24 cellular contexts compared by ENCODE assay signal in the genomic region with DNA sequence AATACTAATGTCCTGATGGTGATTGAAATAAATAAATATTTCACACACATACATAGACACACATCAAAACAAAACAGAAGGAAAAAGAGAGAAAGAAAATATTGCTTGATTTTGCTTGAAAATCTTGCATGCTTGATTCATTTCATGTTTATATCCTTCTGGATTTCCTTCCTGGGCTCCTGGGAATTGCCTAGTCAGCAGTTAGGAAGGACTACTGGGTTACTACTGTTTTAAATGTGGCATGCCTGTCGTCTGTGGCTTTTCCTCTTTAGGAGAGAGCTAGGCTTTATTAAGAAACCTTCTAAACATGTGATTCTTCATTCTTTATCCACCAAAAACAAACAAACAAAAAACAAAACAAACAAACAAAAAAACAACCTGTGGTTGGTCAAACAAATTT.
DNase-seq lines count a peak whose midpoint lies in the region; ATAC-seq, FAIRE-seq and TF ChIP-seq lines count a peak whose summit lies in the region.
"Had no signal": no experiment of that assay in that cellular context is flagged by ENCODE, and none has a peak within 500 bp of the region (broad histone marks: within the 10 kb centered on the region; RNA-seq: fewer than 3 reads in every experiment).

No MANE protein-coding gene starts in this region.

- TF ChIP-seq POLR2A in HepG2 (IDR thresholded peaks at IDR 0.05; ENCODE audit: insufficient read depth in 1 of 2, low read depth in 2 of 2, low read length in 2 of 2) (no peak), right lobe of liver (IDR thresholded peaks at IDR 0.05) (no peak)

- no peak for FAIRE-seq in HepG2 (lab: Jason Lieb, UNC)
- FAIRE-seq: HTR-8/SVneo had no signal

- no peak for TF ChIP-seq RAD21 in HepG2 (CRISPR knock-in tag; IDR thresholded peaks at IDR 0.05)

- H3K4me3 Mint-ChIP-seq in chondrocyte (ENCODE audit: unreplicated experiment): peak overlapping the region; percentile 7
- H3K4me3 Mint-ChIP-seq in mesothelial cell of epicardium: no peak overlapping the region
- H3K4me3 Mint-ChIP-seq: activated naive CD8-positive, alpha-beta T cell treated with anti-CD3 and anti-CD28 coated beads for 36 hours had no signal

- no peaks in the 10 kb centered on the region for H4K20me1 ChIP-seq in HepG2 (ENCODE audit: insufficient read depth, low read length)

- no peak overlapping the region for H2AFZ ChIP-seq in HepG2 (ENCODE audit: low read length)

- H3K79me2 ChIP-seq in HepG2 (ENCODE audit: insufficient read depth, low read length): no peaks in the 10 kb centered on the region

- H3K4me3 ChIP-seq in HepG2 (replicated peaks in 1 of 3; ENCODE audit: insufficient read depth in 1 of 3, low read depth in 2 of 3, low read length in 3 of 3) (no peak overlapping the region), right lobe of liver (no peak overlapping the region)
- H3K4me3 ChIP-seq: left ventricle myocardium inferior, sigmoid colon, upper lobe of left lung had no signal

- ATAC-seq in HepG2 (no peak), right lobe of liver (no peak), HG03095 (IDR thresholded peaks at IDR 0.05; ENCODE audit: unreplicated experiment) (no peak), HG03439 (IDR thresholded peaks at IDR 0.05; ENCODE audit: unreplicated experiment) (no peak)

- no peak overlapping the region for H3K4me2 ChIP-seq in HepG2 (ENCODE audit: low read depth, low read length)

- WGBS in HepG2 (ENCODE audit: low lambda C conversion rate): 0% methylated on average over 1 of the region's 1 CpG
- WGBS in right lobe of liver (ENCODE audit: insufficient coverage, low coverage, low lambda C conversion rate, missing lambda C conversion rate): 0% methylated on average over 1 of the region's 1 CpG

- CTCF ChIA-PET in HepG2 (lab: Yijun Ruan, JAX; ENCODE audit: low intra/inter-chr PET ratio, low total read pairs): no interaction called here

- H3K4me1 ChIP-seq in HepG2 (ENCODE audit: insufficient read depth, low read length): no peaks in the 10 kb centered on the region
- no peaks in the 10 kb centered on the region for H3K4me1 ChIP-seq in right lobe of liver
- H3K4me1 ChIP-seq: left ventricle myocardium inferior, sigmoid colon, upper lobe of left lung had no signal

- H3K9me3 ChIP-seq in HepG2 (ENCODE audit: low read length) (no peaks in the 10 kb centered on the region), right lobe of liver (no peaks in the 10 kb centered on the region)
- H3K9me3 ChIP-seq: upper lobe of left lung had no signal

- POLR2A ChIA-PET in HepG2 (lab: Yijun Ruan, JAX): no interaction called here

- intact Hi-C loops in HepG2 (cut with micrococcal nuclease; ENCODE audit: unreplicated experiment): no loop called here
- intact Hi-C loops in right lobe of liver (cut with DNase I): no loop called here

- in situ Hi-C loops in HepG2 (cut with HindIII; ENCODE audit: extremely low pct_ligation_motif_present, low pct_unique_long_range_greater_than_20kb): no loop called here

- peaks cover 10% of the 10 kb centered on the region for H3K9me3 Mint-ChIP-seq in chondrocyte (ENCODE audit: low read depth)
- H3K9me3 Mint-ChIP-seq in mesothelial cell of epicardium: peaks cover 8% of the 10 kb centered on the region

- H3K27ac Mint-ChIP-seq in chondrocyte (ENCODE audit: unreplicated experiment) (peak overlapping the region; percentile 87), mesothelial cell of epicardium (peak overlapping the region; percentile 59)
- H3K27ac Mint-ChIP-seq: activated naive CD8-positive, alpha-beta T cell treated with anti-CD3 and anti-CD28 coated beads for 36 hours had no signal

- no peaks in the 10 kb centered on the region for H3K27me3 Mint-ChIP-seq in chondrocyte (ENCODE audit: low read depth)
- H3K27me3 Mint-ChIP-seq in mesothelial cell of epicardium (ENCODE audit: low read depth): no peaks in the 10 kb centered on the region
- H3K27me3 Mint-ChIP-seq: activated naive CD8-positive, alpha-beta T cell treated with anti-CD3 and anti-CD28 coated beads for 36 hours had no signal

- H3K27ac ChIP-seq in HepG2 (ENCODE audit: extremely low read length, insufficient read depth, low read length) (no peak overlapping the region), right lobe of liver (no peak overlapping the region)
- H3K27ac ChIP-seq: left ventricle myocardium inferior, RWPE1, sigmoid colon, upper lobe of left lung had no signal

- BruUV-seq in HepG2 (replicated peaks; lab: Mats Ljungman, UMichigan): no TSS peak

- H3K27me3 ChIP-seq in HepG2 (ENCODE audit: control insufficient read depth in 1 of 2, insufficient read depth in 2 of 2, low read length in 2 of 2): no peaks in the 10 kb centered on the region
- no peaks in the 10 kb centered on the region for H3K27me3 ChIP-seq in right lobe of liver
- H3K27me3 ChIP-seq: sigmoid colon, upper lobe of left lung had no signal

- no peak overlapping the region for H3K9ac ChIP-seq in HepG2 (ENCODE audit: insufficient read depth, low read depth, low read length)

- H3K36me3 ChIP-seq in HepG2 (replicated peaks in 1 of 2; ENCODE audit: control insufficient read depth in 1 of 2, insufficient read depth in 2 of 2, low read length in 2 of 2) (no peaks in the 10 kb centered on the region), right lobe of liver (no peaks in the 10 kb centered on the region)
- H3K36me3 ChIP-seq: left ventricle myocardium inferior, sigmoid colon, upper lobe of left lung had no signal

- TF ChIP-seq EP300 in HepG2 (IDR thresholded peaks at IDR 0.05; ENCODE audit: low read depth in 2 of 2, low read length in 2 of 2) (no peak), HepG2 (CRISPR knock-in tag; IDR thresholded peaks at IDR 0.05; ENCODE audit: borderline replicate concordance) (no peak)

- H3K36me3 Mint-ChIP-seq in chondrocyte (ENCODE audit: low read depth) (peaks cover 11% of the 10 kb centered on the region), mesothelial cell of epicardium (peaks cover 2% of the 10 kb centered on the region)
- H3K36me3 Mint-ChIP-seq: activated naive CD8-positive, alpha-beta T cell treated with anti-CD3 and anti-CD28 coated beads for 36 hours had no signal

- H3K4me1 Mint-ChIP-seq in chondrocyte (ENCODE audit: low read depth) (peaks cover 56% of the 10 kb centered on the region), mesothelial cell of epicardium (peaks cover 26% of the 10 kb centered on the region)
- H3K4me1 Mint-ChIP-seq: activated naive CD8-positive, alpha-beta T cell treated with anti-CD3 and anti-CD28 coated beads for 36 hours had no signal

- no peak for TF ChIP-seq CTCF in HepG2 (CRISPR knock-in tag; IDR thresholded peaks at IDR 0.05)
- no peak for TF ChIP-seq CTCF in right lobe of liver (IDR thresholded peaks at IDR 0.05)
- TF ChIP-seq CTCF in chondrocyte (IDR thresholded peaks at IDR 0.05): no peak
- TF ChIP-seq CTCF in mesothelial cell of epicardium (IDR thresholded peaks at IDR 0.05; ENCODE audit: unreplicated experiment): no peak

- no peak for DNase-seq in HepG2 (ENCODE audit: low spot score)
- no peak for DNase-seq in right lobe of liver
- DNase-seq in chondrocyte (ENCODE audit: low spot score): no peak
- DNase-seq in mesothelial cell of epicardium (ENCODE audit: low spot score in 2 of 2, unreplicated experiment in 2 of 2): no peak
- no peak for DNase-seq in NCI-H2029 (lab: John Stamatoyannopoulos, UW)
- no peak for DNase-seq in NCI-H2171 treated with DMSO at 0.1 percent for 48 hours (lab: John Stamatoyannopoulos, UW)
- DNase-seq: 8988T; activated CD4-positive, alpha-beta T cell treated with anti-CD3 and anti-CD28 coated beads, Interleukin-2, amount 50 U/mL, for 48 hours; activated CD4-positive, CD25-positive, alpha-beta regulatory T cell; activated CD8-positive, alpha-beta memory T cell treated with anti-CD3 and anti-CD28 coated beads, Interleukin-2, amount 50 U/mL, for 48 hours; activated naive CD8-positive, alpha-beta T cell treated with anti-CD3 and anti-CD28 coated beads for 36 hours; DMS53; effector CD4-positive, alpha-beta T cell; GDM1; GOT3; left ventricle myocardium inferior; NCI-H187 treated with DMSO at 0.1 percent for 48 hours; posterior cingulate gyrus; sigmoid colon; upper lobe of left lung had no signal

TF ChIP-seq in HepG2, 621 proteins besides CTCF, POLR2A, EP300 and RAD21 (continues in another document):
- TF ChIP-seq MAFK (conservative IDR thresholded peaks at IDR 0.05 in 1 of 2, IDR thresholded peaks at IDR 0.05 in 1 of 2; ENCODE audit: low read length in 2 of 2) (peak; percentile 91 to 96), ZFP36 (IDR thresholded peaks at IDR 0.05; ENCODE audit: borderline replicate concordance, low read depth, low read length, partially characterized antibody) (no peak), ZFY (CRISPR knock-in tag; IDR thresholded peaks at IDR 0.05) (no peak), ZNF607 (CRISPR knock-in tag; IDR thresholded peaks at IDR 0.05; ENCODE audit: borderline replicate concordance) (no peak), HOXD1 (CRISPR knock-in tag; IDR thresholded peaks at IDR 0.05) (no peak), ZNF510 (CRISPR knock-in tag; IDR thresholded peaks at IDR 0.05; ENCODE audit: low read depth) (no peak), ZNF501 (CRISPR knock-in tag; IDR thresholded peaks at IDR 0.05) (no peak), MAFF (IDR thresholded peaks at IDR 0.05; ENCODE audit: low read depth, low read length) (peak; percentile 94)
- TF ChIP-seq, protein P1, sequence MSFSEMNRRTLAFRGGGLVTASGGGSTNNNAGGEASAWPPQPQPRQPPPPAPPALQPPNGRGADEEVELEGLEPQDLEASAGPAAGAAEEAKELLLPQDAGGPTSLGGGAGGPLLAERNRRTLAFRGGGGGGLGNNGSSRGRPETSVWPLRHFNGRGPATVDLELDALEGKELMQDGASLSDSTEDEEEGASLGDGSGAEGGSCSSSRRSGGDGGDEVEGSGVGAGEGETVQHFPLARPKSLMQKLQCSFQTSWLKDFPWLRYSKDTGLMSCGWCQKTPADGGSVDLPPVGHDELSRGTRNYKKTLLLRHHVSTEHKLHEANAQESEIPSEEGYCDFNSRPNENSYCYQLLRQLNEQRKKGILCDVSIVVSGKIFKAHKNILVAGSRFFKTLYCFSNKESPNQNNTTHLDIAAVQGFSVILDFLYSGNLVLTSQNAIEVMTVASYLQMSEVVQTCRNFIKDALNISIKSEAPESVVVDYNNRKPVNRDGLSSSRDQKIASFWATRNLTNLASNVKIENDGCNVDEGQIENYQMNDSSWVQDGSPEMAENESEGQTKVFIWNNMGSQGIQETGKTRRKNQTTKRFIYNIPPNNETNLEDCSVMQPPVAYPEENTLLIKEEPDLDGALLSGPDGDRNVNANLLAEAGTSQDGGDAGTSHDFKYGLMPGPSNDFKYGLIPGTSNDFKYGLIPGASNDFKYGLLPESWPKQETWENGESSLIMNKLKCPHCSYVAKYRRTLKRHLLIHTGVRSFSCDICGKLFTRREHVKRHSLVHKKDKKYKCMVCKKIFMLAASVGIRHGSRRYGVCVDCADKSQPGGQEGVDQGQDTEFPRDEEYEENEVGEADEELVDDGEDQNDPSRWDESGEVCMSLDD (CRISPR knock-in tag; IDR thresholded peaks at IDR 0.05; ENCODE audit: borderline replicate concordance): no peak
